ENCODE assay signal across 19 cellular contexts in genomic region chr14:60276347-60276746, GRCh38. TPM values are rescaled to one million over a fixed set of nuclear protein-coding genes. Genes with fewer than 3 reads are reported as not detected.
DNase-seq lines count a peak whose midpoint lies in the region; ATAC-seq and TF ChIP-seq lines count a peak whose summit lies in the region.
"Had no signal": no experiment of that assay in that cellular context is flagged by ENCODE, and none has a peak within 500 bp of the region (broad histone marks: within the 10 kb centered on the region; RNA-seq: fewer than 3 reads in every experiment).

No MANE protein-coding gene starts in this region.

- H3K27me3 ChIP-seq in PC-3 (ENCODE audit: low read length) = no peaks in the 10 kb centered on the region
- H3K27me3 ChIP-seq in heart left ventricle = no peaks in the 10 kb centered on the region
- H3K27me3 ChIP-seq: BE2C had no signal

- H3K4me1 ChIP-seq in PC-3 (ENCODE audit: insufficient read depth, low read length) (peaks cover 8% of the 10 kb centered on the region; the same call in 1 of the 2 replicates), heart left ventricle (peaks cover 0 to 82% (median 52%) of the 10 kb centered on the region in 12 donors)

- H2AFZ ChIP-seq in PC-3 (ENCODE audit: low read length) = no peak overlapping the region

- H3K4me3 ChIP-seq in PC-3 (ENCODE audit: low read length) (no peak overlapping the region), heart left ventricle (no peak overlapping the region)
- H3K4me3 ChIP-seq: HAP-1 had no signal

- H3K27ac ChIP-seq in PC-3 (ENCODE audit: low read length) = no peak overlapping the region
- no peak overlapping the region for H3K27ac ChIP-seq in heart left ventricle
- H3K27ac ChIP-seq: HL-60 had no signal

- peaks cover 30% of the 10 kb centered on the region for H4K20me1 ChIP-seq in PC-3 (ENCODE audit: low read length)

- no peaks in the 10 kb centered on the region for H3K9me3 ChIP-seq in PC-3 (ENCODE audit: low read length)
- H3K9me3 ChIP-seq in heart left ventricle = no peaks in the 10 kb centered on the region
- H3K9me3 ChIP-seq: BE2C, HAP-1 had no signal

- H3K27me3 Mint-ChIP-seq in mesothelial cell of epicardium (ENCODE audit: low read depth) = no peaks in the 10 kb centered on the region
- H3K27me3 Mint-ChIP-seq: CD4-positive, alpha-beta memory T cell had no signal

- peak overlapping the region; percentile 0 for H3K27ac Mint-ChIP-seq in mesothelial cell of epicardium
- H3K27ac Mint-ChIP-seq: CD4-positive, alpha-beta memory T cell had no signal

- peak; percentile 56 for ATAC-seq in PC-3
- ATAC-seq in heart left ventricle = no peak

- peaks cover 68% of the 10 kb centered on the region for H3K79me2 ChIP-seq in PC-3 (ENCODE audit: low read length)

- H3K9ac ChIP-seq in PC-3 (ENCODE audit: low read length) = no peak overlapping the region

- H3K4me3 Mint-ChIP-seq in mesothelial cell of epicardium = no peak overlapping the region

- H3K4me1 Mint-ChIP-seq in mesothelial cell of epicardium = peaks cover 18% of the 10 kb centered on the region

- TF ChIP-seq POLR2A in heart left ventricle (IDR thresholded peaks at IDR 0.05) = no peak

- peaks cover 14% of the 10 kb centered on the region for H3K36me3 Mint-ChIP-seq in mesothelial cell of epicardium

- intact Hi-C loops in PC-3 (cut with micrococcal nuclease) = no loop called here
- intact Hi-C loops in heart left ventricle (cut with DNase I) = no loop called here

- no TSS peak for BruUV-seq in PC-3 (replicated peaks; lab: Mats Ljungman, UMichigan)

- no peaks in the 10 kb centered on the region for H3K9me2 ChIP-seq in PC-3 (replicated peaks; ENCODE audit: low read length)

- no peak for TF ChIP-seq CTCF in PC-3 (conservative IDR thresholded peaks at IDR 0.05; ENCODE audit: low read depth, low read length)
- no peak for TF ChIP-seq CTCF in mesothelial cell of epicardium (IDR thresholded peaks at IDR 0.05; ENCODE audit: unreplicated experiment)
- no peak for TF ChIP-seq CTCF in heart left ventricle (IDR thresholded peaks at IDR 0.05)

- DNase-seq in EL (peak; percentile 52), PC-3 (peak; percentile 33), fibroblast of gingiva (ENCODE audit: low read depth) (peak; percentile 80), mesothelial cell of epicardium (ENCODE audit: low spot score in 2 of 2, unreplicated experiment in 2 of 2) (no peak), NCI-H128 (lab: John Stamatoyannopoulos, UW; ENCODE audit: unreplicated experiment) (no peak), cerebellar nuclear complex (lab: John Stamatoyannopoulos, UW) (no peak), heart left ventricle (no peak)
- DNase-seq: BE2C; CD4-positive, alpha-beta memory T cell; DMS79 treated with DMSO at 0.1 percent for 48 hours; GF-D8; NCI-H1930; NCI-H2171; NCI-H446; NCI-H69; NK-92 treated with Interleukin-12 subunit alpha and Interleukin-12 subunit beta, amount 100 ng/mL, for 24 hours; RPMI8226 had no signal

- 0 out of 2 replicates have a peak, but pooled peaks cover 3% of the 10 kb centered on the region for H3K36me3 ChIP-seq in PC-3 (ENCODE audit: low read depth, low read length)
- no peaks in the 10 kb centered on the region for H3K36me3 ChIP-seq in heart left ventricle
- H3K36me3 ChIP-seq: BE2C, HAP-1 had no signal

- no peaks in the 10 kb centered on the region for H3F3A ChIP-seq in PC-3 (ENCODE audit: low read length, unreplicated experiment)

- CTCF ChIA-PET in PC-3 (lab: Charles Lee) = no interaction called here

- H3K9me3 Mint-ChIP-seq in mesothelial cell of epicardium = peaks cover 13% of the 10 kb centered on the region
- H3K9me3 Mint-ChIP-seq: CD4-positive, alpha-beta memory T cell had no signal

- 72 to 95% (median 85%) methylated on average over 2 of the region's 2 CpGs for WGBS in heart left ventricle, 4 donors

- H3K4me2 ChIP-seq in PC-3 (ENCODE audit: low read length) = no peak overlapping the region

- POLR2A ChIA-PET in PC-3 (lab: Charles Lee; ENCODE audit: unreplicated experiment) = interaction anchor here (0.5 kb wide), 1 partner anchor 27 kb away, joined by 3 read pairs; the partner anchor contains the start of gene PPM1A

RNA-seq across cellular contexts. Expression of gene PPM1A, which starts 27.3 kb away (rescaled TPM):
- total RNA-seq in PC-3 (2014; rRNA removed) = 69.3 and 69.4 TPM in 2 replicates
- 44.3 to 44.7 TPM (median 44.6 TPM) in 3 replicates for total RNA-seq in mesothelial cell of epicardium
- 100 to 1,000 TPM in 4 of 9 donors, 10 to 100 TPM in 5; 60.7 to 126 (median 95.1) TPM for total RNA-seq in heart left ventricle
- polyA plus RNA-seq in heart left ventricle = 10 to 100 TPM; 27.7 to 55.1 TPM

Comparison
In these comparisons a context has a peak if more than half of its experiments do, and no peak if none do; other contexts are left out.
1. DNase-seq: peak in EL (single experiment), PC-3 (single experiment) and fibroblast of gingiva (single experiment); none in mesothelial cell of epicardium (0 of 2), NCI-H128 (single experiment), cerebellar nuclear complex (0 of 2) and heart left ventricle (0 of 5).